ENCODE assay signal across 1 cellular context in the genomic region with DNA sequence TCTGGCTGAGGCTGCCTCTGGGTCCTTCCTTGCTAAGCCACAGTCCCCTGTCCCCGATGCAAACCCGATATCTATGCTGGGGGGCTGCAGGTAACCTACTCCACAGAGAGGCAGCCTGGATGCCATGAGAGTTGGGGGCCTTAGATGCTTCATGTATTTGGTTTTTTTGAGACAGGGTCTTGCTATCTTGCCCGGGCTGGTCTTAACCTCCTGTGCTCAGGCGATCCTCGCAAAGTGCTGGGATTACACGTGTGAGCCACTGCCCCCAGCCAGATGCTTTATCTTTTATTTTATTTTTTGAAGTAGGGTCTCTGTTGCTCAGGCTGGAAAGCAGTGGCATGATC.
TF ChIP-seq lines count a peak whose summit lies in the region.

No MANE protein-coding gene starts in this region.

TF ChIP-seq in K562, 482 proteins besides CTCF, POLR2A, EP300 and RAD21:
- TF ChIP-seq NFIX (CRISPR knock-in tag; IDR thresholded peaks at IDR 0.05; ENCODE audit: low read depth) (no peak), ZNF121 (CRISPR knock-in tag; conservative IDR thresholded peaks at IDR 0.05) (peak; percentile 76), SPI1 (IDR thresholded peaks at IDR 0.05; ENCODE audit: borderline replicate concordance, low read depth, low read length) (peak; percentile 90; the same call in 1 of the 2 replicates), NCOA4 (IDR thresholded peaks at IDR 0.05; ENCODE audit: partially characterized antibody) (no peak)
